15 cellular contexts compared by ENCODE assay signal in the genomic region with DNA sequence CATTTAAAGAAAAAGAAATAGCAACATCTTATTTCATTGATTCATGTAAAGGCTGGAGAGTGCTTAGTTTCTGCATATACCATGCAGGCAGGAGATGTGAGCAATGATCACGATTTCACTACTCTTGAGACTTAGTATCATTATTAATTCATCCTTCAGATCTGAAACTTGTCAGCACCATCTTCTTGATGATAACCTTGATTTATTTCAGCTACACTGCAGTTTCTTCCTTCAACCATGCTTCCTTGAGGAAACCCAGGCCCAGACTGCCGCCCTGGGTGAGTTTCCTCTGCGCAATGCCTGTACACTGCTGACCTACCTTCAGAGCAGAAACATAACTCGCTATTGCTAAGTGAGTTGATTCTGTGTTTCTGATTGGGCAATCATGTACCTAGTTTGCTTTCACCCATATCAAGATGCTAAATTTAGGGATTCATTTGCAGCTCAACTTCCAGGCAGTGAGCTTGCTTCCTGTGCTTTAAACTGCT. TPM values are rescaled to one million over a fixed set of nuclear protein-coding genes. Genes with fewer than 3 reads are reported as not detected.
DNase-seq lines count a peak whose midpoint lies in the region; ATAC-seq and TF ChIP-seq lines count a peak whose summit lies in the region.
"Had no signal": no experiment of that assay in that cellular context is flagged by ENCODE, and none has a peak within 500 bp of the region (broad histone marks: within the 10 kb centered on the region; RNA-seq: fewer than 3 reads in every experiment).

No MANE protein-coding gene starts in this region.

- no peaks in the 10 kb centered on the region for H3K9me3 ChIP-seq in ascending aorta
- H3K9me3 ChIP-seq: prostate gland, tibial artery had no signal

- H3K27me3 ChIP-seq in ascending aorta: no peaks in the 10 kb centered on the region
- H3K27me3 ChIP-seq: tibial artery had no signal

- no peak overlapping the region for H3K4me3 ChIP-seq in skin epidermis
- H3K4me3 ChIP-seq in ascending aorta: no peak overlapping the region
- H3K4me3 ChIP-seq: prostate gland, tibial artery had no signal

- H3K4me1 ChIP-seq in ascending aorta: no peaks in the 10 kb centered on the region
- H3K4me1 ChIP-seq: prostate gland, tibial artery had no signal

- no peaks in the 10 kb centered on the region for H3K36me3 ChIP-seq in ascending aorta
- H3K36me3 ChIP-seq: prostate gland, tibial artery had no signal

- no peak for TF ChIP-seq CTCF in ascending aorta (IDR thresholded peaks at IDR 0.05)

- peak; percentile 68 for DNase-seq in amniotic epithelial cell (ENCODE audit: low read depth)
- no peak for DNase-seq in ascending aorta (ENCODE audit: low spot score in 2 of 2)
- no peak for DNase-seq in AG20443 (ENCODE audit: low spot score)
- no peak for DNase-seq in DMS53 (lab: John Stamatoyannopoulos, UW)
- DNase-seq: central memory CD4-positive, alpha-beta T cell; DMS 273 treated with DMSO at 0.1 percent for 48 hours; H9; NCI-H1694 treated with DMSO at 0.1 percent for 48 hours; NK-92 treated with Interleukin-12 subunit alpha and Interleukin-12 subunit beta, amount 100 ng/mL, for 24 hours; T-helper 17 cell; tibial artery had no signal

- intact Hi-C loops in ascending aorta (cut with DNase I): no loop called here

- ATAC-seq in GM19023 (IDR thresholded peaks at IDR 0.05; ENCODE audit: unreplicated experiment) (peak; percentile 63), HG02588 (IDR thresholded peaks at IDR 0.05; ENCODE audit: unreplicated experiment) (peak; percentile 59)
- ATAC-seq: T-helper 17 cell had no signal

- H3K27ac ChIP-seq in skin epidermis: peak overlapping the region in 13 of 21 experiments; percentile 11 to 60 (median 41)
- no peak overlapping the region for H3K27ac ChIP-seq in ascending aorta
- H3K27ac ChIP-seq: prostate gland, tibial artery had no signal

RNA-seq across cellular contexts. Expression of a gene that starts 13.5 kb away (rescaled TPM):
- 3.7 TPM for total RNA-seq in ascending aorta

RNA-seq across cellular contexts. Expression of a gene that starts 30.4 kb away (rescaled TPM):
- total RNA-seq in ascending aorta: 2.3 TPM

Comparison
In these comparisons a context has a peak if more than half of its experiments do, and no peak if none do; other contexts are left out.
1. H3K27ac ChIP-seq: peak in skin epidermis (13 of 21); none in ascending aorta (0 of 2).